ENCODE assay signal across 1 cellular context in the genomic region with DNA sequence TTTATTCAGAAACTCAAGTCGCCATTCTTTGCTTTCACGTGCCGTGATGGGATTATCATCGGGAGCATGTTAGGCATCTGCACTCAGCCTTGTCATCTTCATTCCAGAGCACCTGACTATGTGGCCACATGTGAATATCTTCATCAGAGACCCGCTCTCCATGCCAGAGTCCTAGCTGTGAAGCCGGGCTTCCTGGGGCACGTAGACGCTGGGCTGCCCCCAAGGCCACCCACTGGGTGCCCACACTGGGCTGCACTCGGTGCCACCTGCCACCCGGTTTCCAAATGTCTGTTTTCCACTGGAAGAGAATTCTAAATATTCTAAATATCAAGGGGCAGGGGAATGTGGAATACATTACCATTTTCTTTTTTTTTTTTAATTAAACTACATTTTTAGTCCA.
TF ChIP-seq lines count a peak whose summit lies in the region.

No MANE protein-coding gene starts in this region.

TF ChIP-seq in K562, 482 proteins besides CTCF, POLR2A, EP300 and RAD21 (continued from another document):
- TF ChIP-seq RBM22 (IDR thresholded peaks at IDR 0.05; ENCODE audit: low read depth, low read length, poor library complexity, severe bottlenecking) (no peak), RBM17 (IDR thresholded peaks at IDR 0.05; ENCODE audit: borderline replicate concordance, low read depth, low read length) (no peak), DMBX1 (CRISPR knock-in tag; IDR thresholded peaks at IDR 0.05; ENCODE audit: borderline replicate concordance) (no peak), CSDE1 (IDR thresholded peaks at IDR 0.05) (no peak), SMARCC2 (IDR thresholded peaks at IDR 0.05; ENCODE audit: low read depth) (no peak), PTRF (tag; IDR thresholded peaks at IDR 0.05) (no peak), RAD51 (IDR thresholded peaks at IDR 0.05; ENCODE audit: borderline replicate concordance, low read depth) (no peak), HNRNPH1 (optimal IDR thresholded peaks at IDR 0.05; ENCODE audit: low read depth, low read length) (no peak), ZEB2 (IDR thresholded peaks at IDR 0.05) (no peak), BCLAF1 (IDR thresholded peaks at IDR 0.05; ENCODE audit: borderline replicate concordance in 1 of 2, control insufficient read depth in 1 of 2, low read depth in 2 of 2, low read length in 1 of 2) (no peak), CREB1 (IDR thresholded peaks at IDR 0.05) (no peak), CREB1 (CRISPR knock-in tag; IDR thresholded peaks at IDR 0.05) (no peak), ZBTB34 (CRISPR knock-in tag; IDR thresholded peaks at IDR 0.05) (no peak), KDM2B (CRISPR knock-in tag; IDR thresholded peaks at IDR 0.05) (no peak), ZNF41 (CRISPR knock-in tag; conservative IDR thresholded peaks at IDR 0.05) (no peak), ZNF224 (CRISPR knock-in tag; IDR thresholded peaks at IDR 0.05) (no peak)
